ENCODE assay signal across 16 cellular contexts in genomic region chr6:91167846-91168245, GRCh38.
A peak's percentile ranks its signal among the peaks of the same experiment; 100 is the strongest.
DNase-seq lines count a peak whose midpoint lies in the region; ATAC-seq and TF ChIP-seq lines count a peak whose summit lies in the region.
"Had no signal": no experiment of that assay in that cellular context is flagged by ENCODE, and none has a peak within 500 bp of the region (broad histone marks: within the 10 kb centered on the region; RNA-seq: fewer than 3 reads in every experiment).

No MANE protein-coding gene starts in this region.

- DNase-seq in DMS 273 (lab: John Stamatoyannopoulos, UW; ENCODE audit: unreplicated experiment) (peak; percentile 64), DMS 273 treated with DMSO at 0.1 percent for 48 hours (lab: John Stamatoyannopoulos, UW) (no peak), NCI-H69 (lab: John Stamatoyannopoulos, UW) (peak; percentile 38), endodermal cell (peak; percentile 57), progenitor cell of endocrine pancreas (ENCODE audit: low spot score, unreplicated experiment) (no peak)
- DNase-seq in activated T-cell treated with anti-CD3 and anti-CD28 coated beads, Interleukin-2, amount 50 U/mL, for 1 hour = no peak
- DNase-seq: 8988T, anterior cingulate cortex, heart right ventricle, left lung, T-helper 17 cell had no signal

- 70 to 77% methylated on average over 3 of the region's 3 CpGs for WGBS in endodermal cell (ENCODE audit: insufficient coverage in 1 of 2, insufficient read length in 1 of 2), 2 experiments

- H3K9me3 Mint-ChIP-seq in endodermal cell (no peaks in the 10 kb centered on the region), progenitor cell of endocrine pancreas (ENCODE audit: low read depth) (no peaks in the 10 kb centered on the region)
- H3K9me3 Mint-ChIP-seq: activated T-helper 1 cell treated with anti-CD3 and anti-CD28 coated beads, Interleukin-12 subunit alpha, Interleukin-12 subunit beta, Interleukin-2, Interleukin-4 antibody, amounts not matched to agents 30 ng/mL and 10 ng/mL and 1 ng/mL, durations not matched to agents 14 hours and 24 hours and 36 hours had no signal

- no peak overlapping the region for H3K9ac ChIP-seq in endodermal cell (ENCODE audit: extremely low read depth, low read length, poor library complexity, severe bottlenecking)

- ATAC-seq in GM18517 (IDR thresholded peaks at IDR 0.05; ENCODE audit: unreplicated experiment) (no peak), HG03460 (IDR thresholded peaks at IDR 0.05; ENCODE audit: unreplicated experiment) (no peak)
- ATAC-seq: heart right ventricle, left lung, PC-3, T-helper 17 cell had no signal

- peak; percentile 76 for TF ChIP-seq CTCF in endodermal cell (conservative IDR thresholded peaks at IDR 0.05)
- peak; percentile 48 for TF ChIP-seq CTCF in progenitor cell of endocrine pancreas (IDR thresholded peaks at IDR 0.05; ENCODE audit: unreplicated experiment)

- H3K36me3 Mint-ChIP-seq in endodermal cell (ENCODE audit: low read depth) (no peaks in the 10 kb centered on the region), progenitor cell of endocrine pancreas (ENCODE audit: insufficient read depth) (no peaks in the 10 kb centered on the region)

- H3K4me1 ChIP-seq in endodermal cell (ENCODE audit: control insufficient read depth, insufficient read depth, low read length) = no peaks in the 10 kb centered on the region
- H3K4me1 ChIP-seq: heart right ventricle, left lung had no signal

- H3K9me3 ChIP-seq in endodermal cell (ENCODE audit: control insufficient read depth, low read length) = no peaks in the 10 kb centered on the region
- H3K9me3 ChIP-seq: heart right ventricle, left lung, thoracic aorta had no signal

- H3K27ac Mint-ChIP-seq in endodermal cell = no peak overlapping the region
- no peak overlapping the region for H3K27ac Mint-ChIP-seq in progenitor cell of endocrine pancreas
- H3K27ac Mint-ChIP-seq: activated T-helper 1 cell treated with anti-CD3 and anti-CD28 coated beads, Interleukin-12 subunit alpha, Interleukin-12 subunit beta, Interleukin-2, Interleukin-4 antibody, amounts not matched to agents 30 ng/mL and 10 ng/mL and 1 ng/mL, durations not matched to agents 14 hours and 24 hours and 36 hours; T-helper 17 cell had no signal

- H3K4me3 Mint-ChIP-seq in endodermal cell (no peak overlapping the region), progenitor cell of endocrine pancreas (ENCODE audit: low read depth) (no peak overlapping the region)
- H3K4me3 Mint-ChIP-seq: activated T-helper 1 cell treated with anti-CD3 and anti-CD28 coated beads, Interleukin-12 subunit alpha, Interleukin-12 subunit beta, Interleukin-2, Interleukin-4 antibody, amounts not matched to agents 30 ng/mL and 10 ng/mL and 1 ng/mL, durations not matched to agents 14 hours and 24 hours and 36 hours; T-helper 17 cell had no signal

- H3K27me3 ChIP-seq in endodermal cell (ENCODE audit: control insufficient read depth, insufficient read depth, low read length, poor library complexity, severe bottlenecking) = no peaks in the 10 kb centered on the region
- H3K27me3 ChIP-seq: left lung had no signal

- H3K4me1 Mint-ChIP-seq in endodermal cell = peaks cover 10% of the 10 kb centered on the region
- peaks cover 6% of the 10 kb centered on the region for H3K4me1 Mint-ChIP-seq in progenitor cell of endocrine pancreas (ENCODE audit: low read depth)
- H3K4me1 Mint-ChIP-seq: T-helper 17 cell had no signal

- H3K27me3 Mint-ChIP-seq in endodermal cell (ENCODE audit: insufficient read depth) = no peaks in the 10 kb centered on the region
- H3K27me3 Mint-ChIP-seq in progenitor cell of endocrine pancreas = no peaks in the 10 kb centered on the region
- H3K27me3 Mint-ChIP-seq: T-helper 17 cell had no signal

- H3K36me3 ChIP-seq in endodermal cell (ENCODE audit: control insufficient read depth, insufficient read depth, low read length) = no peaks in the 10 kb centered on the region
- H3K36me3 ChIP-seq: heart right ventricle, left lung, thoracic aorta had no signal

- no peak overlapping the region for H3K27ac ChIP-seq in endodermal cell (ENCODE audit: low read depth, low read length)
- H3K27ac ChIP-seq: heart right ventricle, left lung, thoracic aorta had no signal

- H3K4me3 ChIP-seq in endodermal cell (ENCODE audit: low read length) = no peak overlapping the region
- H3K4me3 ChIP-seq: heart right ventricle, left lung, thoracic aorta had no signal

Comparison
In these comparisons a context has a peak if more than half of its experiments do, and no peak if none do; other contexts are left out.
1. DNase-seq: peak in DMS 273 (single experiment), NCI-H69 (single experiment) and endodermal cell (single experiment); none in DMS 273 treated with DMSO at 0.1 percent for 48 hours (single experiment), progenitor cell of endocrine pancreas (single experiment) and activated T-cell treated with anti-CD3 and anti-CD28 coated beads, Interleukin-2, amount 50 U/mL, for 1 hour (single experiment).